ENCODE assay signal across 1 cellular context in the genomic region with DNA sequence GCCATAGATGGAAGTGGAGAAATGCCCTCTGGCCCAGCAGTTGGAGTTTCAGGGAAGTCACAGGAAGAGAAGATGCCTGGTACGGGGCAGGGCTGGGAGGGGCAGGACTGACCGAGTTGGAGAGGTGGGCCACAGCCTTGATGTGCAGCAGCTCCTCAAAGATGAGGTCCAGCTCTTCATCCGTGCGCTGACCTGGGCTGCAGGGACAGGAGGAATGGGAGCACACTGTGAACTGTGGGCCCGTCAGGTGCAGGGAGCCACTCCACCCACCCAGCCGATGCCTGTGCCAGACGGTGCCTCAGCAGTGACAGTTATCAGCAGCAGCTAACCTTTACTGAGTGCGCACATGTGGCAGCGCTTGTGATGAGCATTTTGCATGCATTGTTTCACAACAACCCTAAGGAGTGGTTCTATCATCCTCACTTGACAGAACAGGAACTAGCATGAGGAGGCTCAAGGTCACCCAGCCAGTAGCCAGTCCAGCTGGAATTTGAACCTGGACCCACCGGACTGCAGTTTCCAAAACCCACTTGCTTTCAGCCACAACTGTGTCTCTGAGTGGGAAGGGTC.
TF ChIP-seq lines count a peak whose summit lies in the region.

No MANE protein-coding gene starts in this region.

TF ChIP-seq in HepG2, 621 proteins besides CTCF, POLR2A, EP300 and RAD21:
- no peak for TF ChIP-seq ZNF530 (CRISPR knock-in tag; IDR thresholded peaks at IDR 0.05; ENCODE audit: low read depth)
- no peak for TF ChIP-seq HCFC1 (IDR thresholded peaks at IDR 0.05; ENCODE audit: low read depth, low read length)
- TF ChIP-seq HNF4A (CRISPR knock-in tag; IDR thresholded peaks at IDR 0.05) = 0 out of 2 replicates have a peak, but pooled peaks have one; percentile 23
- TF ChIP-seq GTF3A (CRISPR knock-in tag; conservative IDR thresholded peaks at IDR 0.05) = no peak
- no peak for TF ChIP-seq ZNF766 (CRISPR knock-in tag; IDR thresholded peaks at IDR 0.05; ENCODE audit: borderline replicate concordance)
- no peak for TF ChIP-seq MAFK (conservative IDR thresholded peaks at IDR 0.05 in 1 of 2, IDR thresholded peaks at IDR 0.05 in 1 of 2; ENCODE audit: low read length in 2 of 2)
- no peak for TF ChIP-seq MAF1 (CRISPR knock-in tag; IDR thresholded peaks at IDR 0.05; ENCODE audit: borderline replicate concordance)
- TF ChIP-seq ZFP36L1 (CRISPR knock-in tag; IDR thresholded peaks at IDR 0.05) = no peak
- TF ChIP-seq SAP130 (CRISPR knock-in tag; IDR thresholded peaks at IDR 0.05; ENCODE audit: low read depth) = 0 out of 2 replicates have a peak, but pooled peaks have one; percentile 14
- TF ChIP-seq, protein P1, sequence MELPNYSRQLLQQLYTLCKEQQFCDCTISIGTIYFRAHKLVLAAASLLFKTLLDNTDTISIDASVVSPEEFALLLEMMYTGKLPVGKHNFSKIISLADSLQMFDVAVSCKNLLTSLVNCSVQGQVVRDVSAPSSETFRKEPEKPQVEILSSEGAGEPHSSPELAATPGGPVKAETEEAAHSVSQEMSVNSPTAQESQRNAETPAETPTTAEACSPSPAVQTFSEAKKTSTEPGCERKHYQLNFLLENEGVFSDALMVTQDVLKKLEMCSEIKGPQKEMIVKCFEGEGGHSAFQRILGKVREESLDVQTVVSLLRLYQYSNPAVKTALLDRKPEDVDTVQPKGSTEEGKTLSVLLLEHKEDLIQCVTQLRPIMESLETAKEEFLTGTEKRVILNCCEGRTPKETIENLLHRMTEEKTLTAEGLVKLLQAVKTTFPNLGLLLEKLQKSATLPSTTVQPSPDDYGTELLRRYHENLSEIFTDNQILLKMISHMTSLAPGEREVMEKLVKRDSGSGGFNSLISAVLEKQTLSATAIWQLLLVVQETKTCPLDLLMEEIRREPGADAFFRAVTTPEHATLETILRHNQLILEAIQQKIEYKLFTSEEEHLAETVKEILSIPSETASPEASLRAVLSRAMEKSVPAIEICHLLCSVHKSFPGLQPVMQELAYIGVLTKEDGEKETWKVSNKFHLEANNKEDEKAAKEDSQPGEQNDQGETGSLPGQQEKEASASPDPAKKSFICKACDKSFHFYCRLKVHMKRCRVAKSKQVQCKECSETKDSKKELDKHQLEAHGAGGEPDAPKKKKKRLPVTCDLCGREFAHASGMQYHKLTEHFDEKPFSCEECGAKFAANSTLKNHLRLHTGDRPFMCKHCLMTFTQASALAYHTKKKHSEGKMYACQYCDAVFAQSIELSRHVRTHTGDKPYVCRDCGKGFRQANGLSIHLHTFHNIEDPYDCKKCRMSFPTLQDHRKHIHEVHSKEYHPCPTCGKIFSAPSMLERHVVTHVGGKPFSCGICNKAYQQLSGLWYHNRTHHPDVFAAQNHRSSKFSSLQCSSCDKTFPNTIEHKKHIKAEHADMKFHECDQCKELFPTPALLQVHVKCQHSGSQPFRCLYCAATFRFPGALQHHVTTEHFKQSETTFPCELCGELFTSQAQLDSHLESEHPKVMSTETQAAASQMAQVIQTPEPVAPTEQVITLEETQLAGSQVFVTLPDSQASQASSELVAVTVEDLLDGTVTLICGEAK (IDR thresholded peaks at IDR 0.05) = no peak
- TF ChIP-seq, protein P1 (CRISPR knock-in tag; IDR thresholded peaks at IDR 0.05) = no peak
- no peak for TF ChIP-seq KMT2B (CRISPR knock-in tag; IDR thresholded peaks at IDR 0.05)
- TF ChIP-seq CBFB (CRISPR knock-in tag; IDR thresholded peaks at IDR 0.05) = no peak
- 0 out of 2 replicates have a peak, but pooled peaks have one; percentile 22 for TF ChIP-seq CEBPB (IDR thresholded peaks at IDR 0.05; ENCODE audit: borderline replicate concordance, low read depth, low read length)
- no peak for TF ChIP-seq MAFG (CRISPR knock-in tag; IDR thresholded peaks at IDR 0.05)
- no peak for TF ChIP-seq MBD4 (IDR thresholded peaks at IDR 0.05; ENCODE audit: borderline replicate concordance, low read length)
- TF ChIP-seq ZBTB38 (CRISPR knock-in tag; IDR thresholded peaks at IDR 0.05) = no peak
- no peak for TF ChIP-seq SIN3B (IDR thresholded peaks at IDR 0.05; ENCODE audit: low read length)
- TF ChIP-seq KDM3A (CRISPR knock-in tag; IDR thresholded peaks at IDR 0.05; ENCODE audit: low read depth) = no peak
